Comparison of ENCODE assay signal across 11 cellular contexts in the genomic region with DNA sequence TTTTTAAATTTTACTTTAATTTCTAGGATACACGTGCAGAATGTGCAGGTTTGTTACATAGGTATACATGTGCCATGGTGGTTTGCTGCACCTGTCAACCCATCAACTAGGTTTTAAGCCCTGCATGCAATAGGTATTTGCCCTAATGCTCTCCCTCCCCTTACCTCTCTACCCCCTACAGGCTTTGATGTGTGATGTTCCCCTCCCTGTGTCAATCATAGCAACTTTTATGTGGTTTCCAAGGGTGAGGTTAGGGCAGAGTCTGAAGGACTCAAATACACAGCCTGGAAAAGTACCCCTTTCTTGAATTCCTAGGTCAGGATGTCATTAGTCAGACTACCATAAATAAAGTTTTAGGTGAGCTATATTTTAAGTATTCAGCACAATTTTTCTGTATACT. TPM values are rescaled to one million over a fixed set of nuclear protein-coding genes. Genes with fewer than 3 reads are reported as not detected.
"Had no signal": no experiment of that assay in that cellular context is flagged by ENCODE, and none has a peak within 500 bp of the region (broad histone marks: within the 10 kb centered on the region; RNA-seq: fewer than 3 reads in every experiment).

No MANE protein-coding gene starts in this region.

- H3K27ac ChIP-seq: GM23248 had no signal

- H3K9me3 ChIP-seq: HAP-1 had no signal

- FAIRE-seq: H1, H54 had no signal

- H3K9ac ChIP-seq: GM23248 had no signal

- ATAC-seq: GM23338, HCT116 had no signal

- H3K4me1 ChIP-seq: HAP-1 had no signal

- H3K36me3 ChIP-seq: HAP-1 had no signal

- H3K4me2 ChIP-seq: GM23338 had no signal

- H3K4me3 ChIP-seq: GM23248, GM23338, HAP-1 had no signal

- H2AFZ ChIP-seq: GM23248, GM23338 had no signal

- DNase-seq: GM23248, GOT3, H7, H9, HCEC 1CT, HFFc6 had no signal

RNA-seq across cellular contexts. Expression of gene MYT1L, which starts 31.1 kb away (rescaled TPM):
- total RNA-seq: GM23248, GM23338, H1, H7, H9, HFFc6 had no signal
- polyA plus RNA-seq: GM23248, GM23338 had no signal
